Comparison of ENCODE assay signal across 15 cellular contexts in the genomic region with DNA sequence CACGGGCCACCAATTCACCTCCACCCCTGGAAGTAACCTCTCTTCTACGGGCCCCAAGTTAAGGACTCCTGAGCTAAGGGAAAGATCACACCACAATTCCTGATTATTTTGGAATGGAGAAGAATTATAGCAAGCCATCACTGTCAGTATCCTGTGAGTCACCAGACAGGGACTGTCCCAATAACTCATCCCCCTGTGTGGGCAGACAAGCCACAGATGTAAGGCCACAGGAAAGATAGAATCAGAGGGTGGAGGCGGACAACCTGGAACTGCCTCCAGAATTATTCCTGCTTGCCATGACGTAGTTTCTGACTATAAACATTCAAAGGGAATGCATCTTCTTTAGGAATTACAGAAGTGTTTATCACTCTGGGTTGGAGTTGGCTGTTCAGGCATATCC. TPM values are rescaled to one million over a fixed set of nuclear protein-coding genes. Genes with fewer than 3 reads are reported as not detected.
DNase-seq lines count a peak whose midpoint lies in the region; ATAC-seq and TF ChIP-seq lines count a peak whose summit lies in the region.
"Had no signal": no experiment of that assay in that cellular context is flagged by ENCODE, and none has a peak within 500 bp of the region (broad histone marks: within the 10 kb centered on the region; RNA-seq: fewer than 3 reads in every experiment).

No MANE protein-coding gene starts in this region.

- H3K9me3 ChIP-seq in H9 (ENCODE audit: control insufficient read depth, low read depth, low read length), result no peaks in the 10 kb centered on the region
- H3K9me3 ChIP-seq: colonic mucosa, Peyer's patch had no signal

- peak overlapping the region; percentile 53 for H3K4me3 Mint-ChIP-seq in activated T-helper 17 cell treated with anti-CD3 and anti-CD28 coated beads, Interleukin-2, amount 50 U/mL, for 72 hours
- no peak overlapping the region for H3K4me3 Mint-ChIP-seq in H9
- H3K4me3 Mint-ChIP-seq: CD4-positive, alpha-beta T cell had no signal

- H3K9me3 Mint-ChIP-seq in activated T-helper 17 cell treated with anti-CD3 and anti-CD28 coated beads, Interleukin-2, amount 50 U/mL, for 72 hours, result no peaks in the 10 kb centered on the region
- peaks cover 3 to 4% of the 10 kb centered on the region in 2 experiments; a peak in 3 of 5 replicates for H3K9me3 Mint-ChIP-seq in H9
- H3K9me3 Mint-ChIP-seq: CD4-positive, alpha-beta T cell had no signal

- no peak overlapping the region for H3K27ac ChIP-seq in H9 (ENCODE audit: insufficient read length, low read depth, low read length)
- H3K27ac ChIP-seq: colonic mucosa, hepatocyte, Peyer's patch had no signal

- H2BK5ac ChIP-seq in H9 (ENCODE audit: insufficient read length, low read length), result no peak overlapping the region

- H4K20me1 ChIP-seq in H9 (ENCODE audit: control insufficient read depth, insufficient read depth, insufficient read length), result no peaks in the 10 kb centered on the region

- no peak for TF ChIP-seq CTCF in H9 (conservative IDR thresholded peaks at IDR 0.05)

- no peak overlapping the region for H2BK12ac ChIP-seq in H9 (ENCODE audit: insufficient read length, low read depth, low read length)

- H2AK5ac ChIP-seq in H9 (ENCODE audit: insufficient read length, low read length), result no peak overlapping the region

- no peaks in the 10 kb centered on the region for H3K36me3 Mint-ChIP-seq in activated T-helper 17 cell treated with anti-CD3 and anti-CD28 coated beads, Interleukin-2, amount 50 U/mL, for 72 hours (ENCODE audit: low read depth)
- H3K36me3 Mint-ChIP-seq in H9 (ENCODE audit: insufficient read depth in 1 of 3, low read depth in 3 of 3), result peaks cover 0 to 6% (median 4%) of the 10 kb centered on the region in 3 experiments; a peak in 4 of 7 replicates

- no peak overlapping the region for H4K91ac ChIP-seq in H9 (ENCODE audit: insufficient read length, low read depth, low read length)

- no peak overlapping the region for H4K8ac ChIP-seq in H9 (replicated peaks; ENCODE audit: insufficient read length, low read depth, low read length)

- H2BK20ac ChIP-seq in H9 (ENCODE audit: low read depth, low read length, poor library complexity, severe bottlenecking), result no peak overlapping the region

- H3K14ac ChIP-seq in H9 (ENCODE audit: insufficient read depth, low read length), result no peak overlapping the region

- H3K56ac ChIP-seq in H9 (ENCODE audit: insufficient read length, low read depth, low read length), result no peak overlapping the region

- no peak overlapping the region for H2AFZ ChIP-seq in H9 (ENCODE audit: low read length)
- H2AFZ ChIP-seq: hepatocyte had no signal

- H3T11ph ChIP-seq in H9 (ENCODE audit: low read length), result no peak overlapping the region

- DNase-seq in CD1c-positive myeloid dendritic cell (ENCODE audit: extremely low spot score) (peak; percentile 33), EL (peak; percentile 62), myocyte (ENCODE audit: low read depth) (peak; percentile 31), NCI-H1694 treated with DMSO at 0.1 percent for 48 hours (lab: John Stamatoyannopoulos, UW) (no peak), H9 (no peak), SHP77 (lab: John Stamatoyannopoulos, UW) (no peak)
- DNase-seq: amniotic stem cell; CD4-positive, alpha-beta T cell; colonic mucosa; left colon; NCI-H1436; NCI-H526; Peyer's patch had no signal

- no CpG with 5 or more reads among the region's 4 CpGs for WGBS in H9 (ENCODE audit: extremely low coverage, insufficient read length, low lambda C conversion rate)

- H3K27me3 ChIP-seq in H9 (ENCODE audit: insufficient read depth, low read length), result no peaks in the 10 kb centered on the region
- H3K27me3 ChIP-seq: colonic mucosa, hepatocyte, Peyer's patch had no signal

- no peak overlapping the region for H4K5ac ChIP-seq in H9 (ENCODE audit: insufficient read length, low read depth, low read length)

- H2BK15ac ChIP-seq in H9 (ENCODE audit: low read depth, low read length), result no peak overlapping the region

- H3K79me1 ChIP-seq in H9 (ENCODE audit: insufficient read depth, low read depth, low read length, poor library complexity, severe bottlenecking), result no peaks in the 10 kb centered on the region

- no peak overlapping the region for H3K4me2 ChIP-seq in H9 (ENCODE audit: insufficient read depth, insufficient read length, low read length)
- H3K4me2 ChIP-seq: hepatocyte had no signal

- H3K9ac ChIP-seq in H9 (ENCODE audit: extremely low read depth, insufficient read length, low read length), result no peak overlapping the region

- no peak overlapping the region for H3K18ac ChIP-seq in H9 (ENCODE audit: insufficient read length, low read depth, low read length)

- H2BK120ac ChIP-seq in H9 (ENCODE audit: low read depth, low read length, poor library complexity, severe bottlenecking), result no peak overlapping the region

- H3K27ac Mint-ChIP-seq in activated T-helper 17 cell treated with anti-CD3 and anti-CD28 coated beads, Interleukin-2, amount 50 U/mL, for 72 hours, result peak overlapping the region; percentile 73
- H3K27ac Mint-ChIP-seq in H9, result no peak overlapping the region
- H3K27ac Mint-ChIP-seq: CD4-positive, alpha-beta T cell had no signal

- no peaks in the 10 kb centered on the region for H3K4me1 ChIP-seq in H9 (ENCODE audit: insufficient read depth, low read length)
- H3K4me1 ChIP-seq: colonic mucosa had no signal

- peak; percentile 97 for ATAC-seq in activated T-helper 17 cell treated with anti-CD3 and anti-CD28 coated beads, Interleukin-2, amount 50 U/mL, for 72 hours (replicated peaks)
- ATAC-seq: left colon had no signal

- no peak overlapping the region for H3K23ac ChIP-seq in H9 (ENCODE audit: insufficient read length, low read depth, low read length)

- H3K4ac ChIP-seq in H9 (ENCODE audit: low read depth, low read length), result no peak overlapping the region

- no peaks in the 10 kb centered on the region for H3K23me2 ChIP-seq in H9 (ENCODE audit: insufficient read length, low read depth, low read length, poor library complexity, severe bottlenecking)

- peaks cover 20% of the 10 kb centered on the region for H3K4me1 Mint-ChIP-seq in activated T-helper 17 cell treated with anti-CD3 and anti-CD28 coated beads, Interleukin-2, amount 50 U/mL, for 72 hours
- H3K4me1 Mint-ChIP-seq in H9, result peaks cover 11 to 17% of the 10 kb centered on the region in 2 experiments

- H3K79me2 ChIP-seq in H9 (ENCODE audit: insufficient read depth, low read length), result no peaks in the 10 kb centered on the region
- H3K79me2 ChIP-seq: hepatocyte had no signal

- peaks cover 19% of the 10 kb centered on the region for H3K27me3 Mint-ChIP-seq in activated T-helper 17 cell treated with anti-CD3 and anti-CD28 coated beads, Interleukin-2, amount 50 U/mL, for 72 hours
- H3K27me3 Mint-ChIP-seq in H9 (ENCODE audit: low read depth), result peaks cover 5% of the 10 kb centered on the region; the same call in 1 of the 2 replicates

RNA-seq across cellular contexts. Expression of gene MYO1D, which starts 5.8 kb away (rescaled TPM):
- 10 to 100 TPM in 1 of 2 donors, 1 to 10 TPM in 1; 9.1 to 32.0 TPM for total RNA-seq in activated T-helper 17 cell treated with anti-CD3 and anti-CD28 coated beads, Interleukin-2, amount 50 U/mL, for 72 hours
- total RNA-seq in myocyte (34.8 and 49.2 TPM in 2 replicates), H9 (2021) (19.0 and 21.4 TPM in 2 replicates)
- polyA plus RNA-seq in myocyte (2012), result 45.4 TPM

RNA-seq across cellular contexts. Expression of gene TMEM98, which starts 45.2 kb away (rescaled TPM):
- total RNA-seq in activated T-helper 17 cell treated with anti-CD3 and anti-CD28 coated beads, Interleukin-2, amount 50 U/mL, for 72 hours, result under 1 TPM in 1 of 2 donors, not detected in 1; 0.21 TPM
- 78.7 and 90.4 TPM in 2 replicates for total RNA-seq in myocyte
- polyA plus RNA-seq in myocyte (2012), result 173 TPM
- total RNA-seq in H9 (2021), result 78.4 and 79.8 TPM in 2 replicates
- total RNA-seq: CD4-positive, alpha-beta T cell had no signal

Comparison
In these comparisons a context has a peak if more than half of its experiments do, and no peak if none do; other contexts are left out.
1. DNase-seq: peak in CD1c-positive myeloid dendritic cell (single experiment), EL (single experiment) and myocyte (single experiment); none in NCI-H1694 treated with DMSO at 0.1 percent for 48 hours (single experiment), H9 (single experiment) and SHP77 (0 of 2).
2. RNA of gene TMEM98, which starts 45.2 kb away (total RNA-seq): 78.7 to 90.4 TPM in myocyte and 78.4 to 79.8 TPM in H9; 0.21 TPM in activated T-helper 17 cell treated with anti-CD3 and anti-CD28 coated beads, Interleukin-2, amount 50 U/mL, for 72 hours; every median in the first group is over 10 times any median in the second.